2 cellular contexts compared by ENCODE assay signal in the genomic region with DNA sequence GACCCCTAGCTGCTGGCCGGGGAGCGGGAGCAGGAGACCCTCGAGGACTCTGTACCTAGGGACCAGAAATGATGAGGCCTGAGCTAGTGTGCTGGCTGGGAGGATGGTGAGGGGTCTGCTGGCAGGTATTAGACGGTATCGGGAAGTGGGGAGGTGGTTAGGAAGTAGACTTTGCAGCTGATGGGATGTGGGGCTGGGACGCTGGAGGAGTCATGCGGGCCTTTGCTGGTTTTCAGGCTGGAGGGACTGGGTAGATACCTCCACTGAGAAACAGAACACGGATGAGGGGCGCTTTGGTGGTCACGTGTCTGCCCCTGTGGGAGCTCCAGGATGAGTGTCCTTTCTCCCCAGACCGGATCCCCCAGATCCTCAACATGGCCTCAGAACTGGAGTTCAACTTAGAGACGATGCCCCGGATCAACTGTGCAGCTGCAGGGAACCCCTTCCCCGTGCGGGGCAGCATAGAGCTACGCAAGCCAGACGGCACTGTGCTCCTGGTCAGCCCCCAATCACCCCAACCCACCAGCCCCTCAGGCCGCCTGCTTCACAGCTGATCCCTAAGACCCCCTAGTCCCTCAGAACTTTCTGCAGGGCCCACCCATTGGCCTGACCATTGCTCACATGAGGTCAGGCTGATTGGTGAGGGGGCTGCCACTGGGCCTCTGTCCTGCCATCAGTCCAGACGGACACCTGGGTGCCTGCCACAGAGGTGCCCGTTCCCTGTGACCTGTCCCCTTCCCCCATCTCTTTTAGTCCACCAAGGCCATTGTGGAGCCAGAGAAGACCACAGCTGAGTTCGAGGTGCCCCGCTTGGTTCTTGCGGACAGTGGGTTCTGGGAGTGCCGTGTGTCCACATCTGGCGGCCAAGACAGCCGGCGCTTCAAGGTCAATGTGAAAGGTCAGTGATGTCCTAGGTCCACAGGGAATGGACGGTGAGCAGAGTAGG.
TF ChIP-seq lines count a peak whose summit lies in the region.

No MANE protein-coding gene starts in this region.

TF ChIP-seq in IMR-90, 13 proteins besides CTCF, POLR2A, EP300 and RAD21:
- TF ChIP-seq, protein P1, sequence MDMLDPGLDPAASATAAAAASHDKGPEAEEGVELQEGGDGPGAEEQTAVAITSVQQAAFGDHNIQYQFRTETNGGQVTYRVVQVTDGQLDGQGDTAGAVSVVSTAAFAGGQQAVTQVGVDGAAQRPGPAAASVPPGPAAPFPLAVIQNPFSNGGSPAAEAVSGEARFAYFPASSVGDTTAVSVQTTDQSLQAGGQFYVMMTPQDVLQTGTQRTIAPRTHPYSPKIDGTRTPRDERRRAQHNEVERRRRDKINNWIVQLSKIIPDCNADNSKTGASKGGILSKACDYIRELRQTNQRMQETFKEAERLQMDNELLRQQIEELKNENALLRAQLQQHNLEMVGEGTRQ (IDR thresholded peaks at IDR 0.05; ENCODE audit: low read depth, low read length): no peak
- no peak for TF ChIP-seq MXI1 (IDR thresholded peaks at IDR 0.05; ENCODE audit: borderline replicate concordance, low read depth, low read length)
- TF ChIP-seq MAFK (IDR thresholded peaks at IDR 0.05; ENCODE audit: low read depth, low read length): no peak
- TF ChIP-seq MAZ (IDR thresholded peaks at IDR 0.05; ENCODE audit: borderline replicate concordance, low read depth, low read length): no peak
- TF ChIP-seq CHD1 (IDR thresholded peaks at IDR 0.05; ENCODE audit: low read depth, low read length): no peak
- no peak for TF ChIP-seq FOS (IDR thresholded peaks at IDR 0.05; ENCODE audit: low read depth, low read length)
- no peak for TF ChIP-seq RCOR1 (IDR thresholded peaks at IDR 0.05; ENCODE audit: insufficient replicate concordance, low read length)
- TF ChIP-seq RFX5 (IDR thresholded peaks at IDR 0.05; ENCODE audit: low read depth, low read length): no peak
- no peak for TF ChIP-seq NFE2L2 (IDR thresholded peaks at IDR 0.05; ENCODE audit: low read depth, low read length)
- no peak for TF ChIP-seq CEBPB (IDR thresholded peaks at IDR 0.05; ENCODE audit: low read depth, low read length)
- TF ChIP-seq SMC3 (IDR thresholded peaks at IDR 0.05; ENCODE audit: low read depth, low read length): no peak
- TF ChIP-seq, protein P2, sequence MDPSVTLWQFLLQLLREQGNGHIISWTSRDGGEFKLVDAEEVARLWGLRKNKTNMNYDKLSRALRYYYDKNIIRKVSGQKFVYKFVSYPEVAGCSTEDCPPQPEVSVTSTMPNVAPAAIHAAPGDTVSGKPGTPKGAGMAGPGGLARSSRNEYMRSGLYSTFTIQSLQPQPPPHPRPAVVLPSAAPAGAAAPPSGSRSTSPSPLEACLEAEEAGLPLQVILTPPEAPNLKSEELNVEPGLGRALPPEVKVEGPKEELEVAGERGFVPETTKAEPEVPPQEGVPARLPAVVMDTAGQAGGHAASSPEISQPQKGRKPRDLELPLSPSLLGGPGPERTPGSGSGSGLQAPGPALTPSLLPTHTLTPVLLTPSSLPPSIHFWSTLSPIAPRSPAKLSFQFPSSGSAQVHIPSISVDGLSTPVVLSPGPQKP (IDR thresholded peaks at IDR 0.05; ENCODE audit: borderline replicate concordance, low read depth, low read length): no peak
- TF ChIP-seq BHLHE40 (IDR thresholded peaks at IDR 0.05; ENCODE audit: low read depth, low read length): no peak

TF ChIP-seq in WTC11, 78 proteins besides CTCF, POLR2A, EP300 and RAD21:
- TF ChIP-seq NFATC4 (CRISPR knock-in tag; IDR thresholded peaks at IDR 0.05): no peak
- TF ChIP-seq GRHL2 (CRISPR knock-in tag; IDR thresholded peaks at IDR 0.05; ENCODE audit: insufficient replicate concordance, severe bottlenecking): no peak
- no peak for TF ChIP-seq NFYB (CRISPR knock-in tag; conservative IDR thresholded peaks at IDR 0.05; ENCODE audit: low read depth)
- TF ChIP-seq KAT7 (CRISPR knock-in tag; IDR thresholded peaks at IDR 0.05; ENCODE audit: borderline replicate concordance): no peak
- TF ChIP-seq, protein P3, sequence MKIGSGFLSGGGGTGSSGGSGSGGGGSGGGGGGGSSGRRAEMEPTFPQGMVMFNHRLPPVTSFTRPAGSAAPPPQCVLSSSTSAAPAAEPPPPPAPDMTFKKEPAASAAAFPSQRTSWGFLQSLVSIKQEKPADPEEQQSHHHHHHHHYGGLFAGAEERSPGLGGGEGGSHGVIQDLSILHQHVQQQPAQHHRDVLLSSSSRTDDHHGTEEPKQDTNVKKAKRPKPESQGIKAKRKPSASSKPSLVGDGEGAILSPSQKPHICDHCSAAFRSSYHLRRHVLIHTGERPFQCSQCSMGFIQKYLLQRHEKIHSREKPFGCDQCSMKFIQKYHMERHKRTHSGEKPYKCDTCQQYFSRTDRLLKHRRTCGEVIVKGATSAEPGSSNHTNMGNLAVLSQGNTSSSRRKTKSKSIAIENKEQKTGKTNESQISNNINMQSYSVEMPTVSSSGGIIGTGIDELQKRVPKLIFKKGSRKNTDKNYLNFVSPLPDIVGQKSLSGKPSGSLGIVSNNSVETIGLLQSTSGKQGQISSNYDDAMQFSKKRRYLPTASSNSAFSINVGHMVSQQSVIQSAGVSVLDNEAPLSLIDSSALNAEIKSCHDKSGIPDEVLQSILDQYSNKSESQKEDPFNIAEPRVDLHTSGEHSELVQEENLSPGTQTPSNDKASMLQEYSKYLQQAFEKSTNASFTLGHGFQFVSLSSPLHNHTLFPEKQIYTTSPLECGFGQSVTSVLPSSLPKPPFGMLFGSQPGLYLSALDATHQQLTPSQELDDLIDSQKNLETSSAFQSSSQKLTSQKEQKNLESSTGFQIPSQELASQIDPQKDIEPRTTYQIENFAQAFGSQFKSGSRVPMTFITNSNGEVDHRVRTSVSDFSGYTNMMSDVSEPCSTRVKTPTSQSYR (CRISPR knock-in tag; IDR thresholded peaks at IDR 0.05): no peak
- no peak for TF ChIP-seq FOXJ3 (CRISPR knock-in tag; IDR thresholded peaks at IDR 0.05; ENCODE audit: borderline replicate concordance)
- no peak for TF ChIP-seq ELF4 (CRISPR knock-in tag; IDR thresholded peaks at IDR 0.05; ENCODE audit: low read depth)
- no peak for TF ChIP-seq MXD4 (CRISPR knock-in tag; IDR thresholded peaks at IDR 0.05; ENCODE audit: borderline replicate concordance)
- TF ChIP-seq, protein P4, sequence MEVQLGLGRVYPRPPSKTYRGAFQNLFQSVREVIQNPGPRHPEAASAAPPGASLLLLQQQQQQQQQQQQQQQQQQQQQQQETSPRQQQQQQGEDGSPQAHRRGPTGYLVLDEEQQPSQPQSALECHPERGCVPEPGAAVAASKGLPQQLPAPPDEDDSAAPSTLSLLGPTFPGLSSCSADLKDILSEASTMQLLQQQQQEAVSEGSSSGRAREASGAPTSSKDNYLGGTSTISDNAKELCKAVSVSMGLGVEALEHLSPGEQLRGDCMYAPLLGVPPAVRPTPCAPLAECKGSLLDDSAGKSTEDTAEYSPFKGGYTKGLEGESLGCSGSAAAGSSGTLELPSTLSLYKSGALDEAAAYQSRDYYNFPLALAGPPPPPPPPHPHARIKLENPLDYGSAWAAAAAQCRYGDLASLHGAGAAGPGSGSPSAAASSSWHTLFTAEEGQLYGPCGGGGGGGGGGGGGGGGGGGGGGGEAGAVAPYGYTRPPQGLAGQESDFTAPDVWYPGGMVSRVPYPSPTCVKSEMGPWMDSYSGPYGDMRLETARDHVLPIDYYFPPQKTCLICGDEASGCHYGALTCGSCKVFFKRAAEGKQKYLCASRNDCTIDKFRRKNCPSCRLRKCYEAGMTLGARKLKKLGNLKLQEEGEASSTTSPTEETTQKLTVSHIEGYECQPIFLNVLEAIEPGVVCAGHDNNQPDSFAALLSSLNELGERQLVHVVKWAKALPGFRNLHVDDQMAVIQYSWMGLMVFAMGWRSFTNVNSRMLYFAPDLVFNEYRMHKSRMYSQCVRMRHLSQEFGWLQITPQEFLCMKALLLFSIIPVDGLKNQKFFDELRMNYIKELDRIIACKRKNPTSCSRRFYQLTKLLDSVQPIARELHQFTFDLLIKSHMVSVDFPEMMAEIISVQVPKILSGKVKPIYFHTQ (CRISPR knock-in tag; IDR thresholded peaks at IDR 0.05): no peak
- TF ChIP-seq, protein P5, sequence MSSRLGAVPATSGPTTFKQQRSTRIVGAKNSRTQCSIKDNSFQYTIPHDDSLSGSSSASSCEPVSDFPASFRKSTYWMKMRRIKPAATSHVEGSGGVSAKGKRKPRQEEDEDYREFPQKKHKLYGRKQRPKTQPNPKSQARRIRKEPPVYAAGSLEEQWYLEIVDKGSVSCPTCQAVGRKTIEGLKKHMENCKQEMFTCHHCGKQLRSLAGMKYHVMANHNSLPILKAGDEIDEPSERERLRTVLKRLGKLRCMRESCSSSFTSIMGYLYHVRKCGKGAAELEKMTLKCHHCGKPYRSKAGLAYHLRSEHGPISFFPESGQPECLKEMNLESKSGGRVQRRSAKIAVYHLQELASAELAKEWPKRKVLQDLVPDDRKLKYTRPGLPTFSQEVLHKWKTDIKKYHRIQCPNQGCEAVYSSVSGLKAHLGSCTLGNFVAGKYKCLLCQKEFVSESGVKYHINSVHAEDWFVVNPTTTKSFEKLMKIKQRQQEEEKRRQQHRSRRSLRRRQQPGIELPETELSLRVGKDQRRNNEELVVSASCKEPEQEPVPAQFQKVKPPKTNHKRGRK (CRISPR knock-in tag; IDR thresholded peaks at IDR 0.05; ENCODE audit: borderline replicate concordance): no peak
- TF ChIP-seq FOXK1 (CRISPR knock-in tag; IDR thresholded peaks at IDR 0.05): no peak
- TF ChIP-seq, protein P6, sequence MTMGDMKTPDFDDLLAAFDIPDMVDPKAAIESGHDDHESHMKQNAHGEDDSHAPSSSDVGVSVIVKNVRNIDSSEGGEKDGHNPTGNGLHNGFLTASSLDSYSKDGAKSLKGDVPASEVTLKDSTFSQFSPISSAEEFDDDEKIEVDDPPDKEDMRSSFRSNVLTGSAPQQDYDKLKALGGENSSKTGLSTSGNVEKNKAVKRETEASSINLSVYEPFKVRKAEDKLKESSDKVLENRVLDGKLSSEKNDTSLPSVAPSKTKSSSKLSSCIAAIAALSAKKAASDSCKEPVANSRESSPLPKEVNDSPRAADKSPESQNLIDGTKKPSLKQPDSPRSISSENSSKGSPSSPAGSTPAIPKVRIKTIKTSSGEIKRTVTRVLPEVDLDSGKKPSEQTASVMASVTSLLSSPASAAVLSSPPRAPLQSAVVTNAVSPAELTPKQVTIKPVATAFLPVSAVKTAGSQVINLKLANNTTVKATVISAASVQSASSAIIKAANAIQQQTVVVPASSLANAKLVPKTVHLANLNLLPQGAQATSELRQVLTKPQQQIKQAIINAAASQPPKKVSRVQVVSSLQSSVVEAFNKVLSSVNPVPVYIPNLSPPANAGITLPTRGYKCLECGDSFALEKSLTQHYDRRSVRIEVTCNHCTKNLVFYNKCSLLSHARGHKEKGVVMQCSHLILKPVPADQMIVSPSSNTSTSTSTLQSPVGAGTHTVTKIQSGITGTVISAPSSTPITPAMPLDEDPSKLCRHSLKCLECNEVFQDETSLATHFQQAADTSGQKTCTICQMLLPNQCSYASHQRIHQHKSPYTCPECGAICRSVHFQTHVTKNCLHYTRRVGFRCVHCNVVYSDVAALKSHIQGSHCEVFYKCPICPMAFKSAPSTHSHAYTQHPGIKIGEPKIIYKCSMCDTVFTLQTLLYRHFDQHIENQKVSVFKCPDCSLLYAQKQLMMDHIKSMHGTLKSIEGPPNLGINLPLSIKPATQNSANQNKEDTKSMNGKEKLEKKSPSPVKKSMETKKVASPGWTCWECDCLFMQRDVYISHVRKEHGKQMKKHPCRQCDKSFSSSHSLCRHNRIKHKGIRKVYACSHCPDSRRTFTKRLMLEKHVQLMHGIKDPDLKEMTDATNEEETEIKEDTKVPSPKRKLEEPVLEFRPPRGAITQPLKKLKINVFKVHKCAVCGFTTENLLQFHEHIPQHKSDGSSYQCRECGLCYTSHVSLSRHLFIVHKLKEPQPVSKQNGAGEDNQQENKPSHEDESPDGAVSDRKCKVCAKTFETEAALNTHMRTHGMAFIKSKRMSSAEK (CRISPR knock-in tag; IDR thresholded peaks at IDR 0.05; ENCODE audit: borderline replicate concordance): no peak
- TF ChIP-seq, protein P7, sequence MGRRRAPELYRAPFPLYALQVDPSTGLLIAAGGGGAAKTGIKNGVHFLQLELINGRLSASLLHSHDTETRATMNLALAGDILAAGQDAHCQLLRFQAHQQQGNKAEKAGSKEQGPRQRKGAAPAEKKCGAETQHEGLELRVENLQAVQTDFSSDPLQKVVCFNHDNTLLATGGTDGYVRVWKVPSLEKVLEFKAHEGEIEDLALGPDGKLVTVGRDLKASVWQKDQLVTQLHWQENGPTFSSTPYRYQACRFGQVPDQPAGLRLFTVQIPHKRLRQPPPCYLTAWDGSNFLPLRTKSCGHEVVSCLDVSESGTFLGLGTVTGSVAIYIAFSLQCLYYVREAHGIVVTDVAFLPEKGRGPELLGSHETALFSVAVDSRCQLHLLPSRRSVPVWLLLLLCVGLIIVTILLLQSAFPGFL (CRISPR knock-in tag; IDR thresholded peaks at IDR 0.05; ENCODE audit: borderline replicate concordance): no peak
- no peak for TF ChIP-seq EMX1 (CRISPR knock-in tag; IDR thresholded peaks at IDR 0.05)
- TF ChIP-seq, protein P8, sequence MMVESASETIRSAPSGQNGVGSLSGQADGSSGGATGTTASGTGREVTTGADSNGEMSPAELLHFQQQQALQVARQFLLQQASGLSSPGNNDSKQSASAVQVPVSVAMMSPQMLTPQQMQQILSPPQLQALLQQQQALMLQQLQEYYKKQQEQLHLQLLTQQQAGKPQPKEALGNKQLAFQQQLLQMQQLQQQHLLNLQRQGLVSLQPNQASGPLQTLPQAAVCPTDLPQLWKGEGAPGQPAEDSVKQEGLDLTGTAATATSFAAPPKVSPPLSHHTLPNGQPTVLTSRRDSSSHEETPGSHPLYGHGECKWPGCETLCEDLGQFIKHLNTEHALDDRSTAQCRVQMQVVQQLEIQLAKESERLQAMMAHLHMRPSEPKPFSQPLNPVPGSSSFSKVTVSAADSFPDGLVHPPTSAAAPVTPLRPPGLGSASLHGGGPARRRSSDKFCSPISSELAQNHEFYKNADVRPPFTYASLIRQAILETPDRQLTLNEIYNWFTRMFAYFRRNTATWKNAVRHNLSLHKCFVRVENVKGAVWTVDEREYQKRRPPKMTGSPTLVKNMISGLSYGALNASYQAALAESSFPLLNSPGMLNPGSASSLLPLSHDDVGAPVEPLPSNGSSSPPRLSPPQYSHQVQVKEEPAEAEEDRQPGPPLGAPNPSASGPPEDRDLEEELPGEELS (CRISPR knock-in tag; IDR thresholded peaks at IDR 0.05): no peak
- no peak for TF ChIP-seq SMAD3 (CRISPR knock-in tag; IDR thresholded peaks at IDR 0.05; ENCODE audit: borderline replicate concordance)
- TF ChIP-seq PRRX2 (CRISPR knock-in tag; IDR thresholded peaks at IDR 0.05): no peak
TF ChIP-seq in WTC11: peak in this region for 0.
